In the genomic region with DNA sequence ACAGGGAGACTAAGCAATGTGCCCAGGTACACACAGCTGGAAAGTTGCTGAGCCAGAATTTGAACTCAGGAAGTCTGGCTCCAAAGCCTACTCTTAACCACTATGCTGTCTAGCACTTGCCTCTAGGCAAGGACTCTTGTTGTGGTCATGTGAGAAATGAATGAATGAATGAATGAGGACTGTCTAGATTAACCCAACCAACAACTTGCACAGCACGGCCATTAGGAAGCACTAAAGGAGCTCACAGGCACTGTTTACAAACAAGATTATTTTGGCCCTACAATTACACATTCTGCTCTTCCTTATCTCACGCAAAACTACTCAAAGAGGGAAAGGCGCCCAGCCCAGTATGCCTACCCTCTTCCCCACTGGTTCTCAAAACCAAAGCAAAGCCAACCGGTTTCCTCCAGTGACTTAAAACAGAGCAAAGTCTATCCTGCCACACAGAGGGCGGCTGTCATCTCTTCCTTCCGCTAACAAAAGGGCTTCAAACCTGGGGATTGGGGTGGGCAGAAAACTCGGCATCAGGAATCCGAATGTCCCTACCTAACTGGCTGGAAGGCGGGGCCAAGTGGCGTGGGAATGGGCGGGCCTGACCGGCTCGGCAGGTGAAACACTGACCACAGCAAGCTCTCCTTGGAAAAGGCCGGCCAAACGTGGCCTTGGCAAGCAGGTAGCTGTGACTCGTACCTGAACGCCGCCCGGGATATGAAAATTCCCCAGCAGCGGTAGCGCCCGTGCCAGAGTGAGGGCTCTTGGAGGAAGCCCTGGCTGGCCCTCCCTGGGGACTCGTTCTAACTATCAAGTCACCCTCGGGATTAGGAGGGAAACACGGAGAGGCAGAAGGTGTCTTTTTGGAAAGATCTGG, we compare ENCODE assay signal across 8 cellular contexts. TPM values are rescaled to one million over a fixed set of nuclear protein-coding genes. Genes with fewer than 3 reads are reported as not detected.
DNase-seq lines count a peak whose midpoint lies in the region; ATAC-seq and TF ChIP-seq lines count a peak whose summit lies in the region.

No MANE protein-coding gene starts in this region.

- H3K27me3 Mint-ChIP-seq in IgD-negative memory B cell, result peaks cover 1% of the 10 kb centered on the region

- intact Hi-C loops in body of pancreas (cut with DNase I), result no loop called here
- intact Hi-C loops in sciatic nerve (cut with DNase I), result no loop called here

- TF ChIP-seq CTCF in body of pancreas (IDR thresholded peaks at IDR 0.05), result no peak

- no peaks in the 10 kb centered on the region for H3K36me3 Mint-ChIP-seq in IgD-negative memory B cell

- H3K9me3 ChIP-seq in SJSA1 (replicated peaks), result no peaks in the 10 kb centered on the region
- H3K9me3 ChIP-seq in body of pancreas, result no peaks in the 10 kb centered on the region
- H3K9me3 ChIP-seq in iPS-18a (ENCODE audit: control insufficient read depth, low read depth, low read length), result no peaks in the 10 kb centered on the region

- H3K27ac Mint-ChIP-seq in IgD-negative memory B cell, result peak overlapping the region; percentile 85 to 92 (median 91)

- WGBS in body of pancreas, 2 donors, result 0 to 3% methylated on average over 11 to 25 of the region's 25 CpGs

- DNase-seq in DMS153 treated with DMSO at 0.1 percent for 48 hours (lab: John Stamatoyannopoulos, UW; ENCODE audit: unreplicated experiment) (peak; percentile 92), SJSA1 (ENCODE audit: low read depth in 1 of 2, low spot score in 2 of 2) (peak in 1 of 2 experiments; percentile 44), body of pancreas (peak; percentile 92 to 96 (median 95)), sciatic nerve (ENCODE audit: low spot score) (peak; percentile 75)

- H3K4me1 ChIP-seq in SJSA1 (replicated peaks) (peaks cover 28% of the 10 kb centered on the region), body of pancreas (peaks cover 62% of the 10 kb centered on the region), iPS-18a (ENCODE audit: control insufficient read depth, low read depth, low read length) (peaks cover 23% of the 10 kb centered on the region)

- H3K9ac ChIP-seq in iPS-18a (ENCODE audit: low read length), result peak overlapping the region; percentile 56

- peak overlapping the region; percentile 84 to 97 (median 96) for H3K4me3 Mint-ChIP-seq in IgD-negative memory B cell

- H3K4me3 ChIP-seq in SJSA1, result peak overlapping the region; percentile 81
- peak overlapping the region; percentile 71 to 97 for H3K4me3 ChIP-seq in body of pancreas
- H3K4me3 ChIP-seq in iPS-18a (ENCODE audit: low read length), result peak overlapping the region; percentile 83

- H3K27me3 ChIP-seq in SJSA1 (replicated peaks) (no peaks in the 10 kb centered on the region), body of pancreas (no peaks in the 10 kb centered on the region), iPS-18a (ENCODE audit: control insufficient read depth, insufficient read depth, low read length) (no peaks in the 10 kb centered on the region)

- H3K27ac ChIP-seq in SJSA1, result peak overlapping the region; percentile 99
- H3K27ac ChIP-seq in body of pancreas, result peak overlapping the region; percentile 99 to 100 (median 99)
- H3K27ac ChIP-seq in iPS-18a (ENCODE audit: low read length), result no peak overlapping the region

- peaks cover 51 to 64% (median 52%) of the 10 kb centered on the region in 3 donors for H3K4me1 Mint-ChIP-seq in IgD-negative memory B cell

- no peaks in the 10 kb centered on the region for H3K9me3 Mint-ChIP-seq in IgD-negative memory B cell

- TF ChIP-seq POLR2A in body of pancreas (IDR thresholded peaks at IDR 0.05), result peak; percentile 88 to 97 (median 95)

- ATAC-seq in body of pancreas (peak; percentile 47), sciatic nerve (no peak), GM21576 (IDR thresholded peaks at IDR 0.05; ENCODE audit: unreplicated experiment) (no peak), GM19023 (IDR thresholded peaks at IDR 0.05; ENCODE audit: unreplicated experiment) (no peak)

- H3K36me3 ChIP-seq in SJSA1 (peaks cover 18% of the 10 kb centered on the region), body of pancreas (replicated peaks in 1 of 2; ENCODE audit: insufficient read depth in 1 of 2, low read depth in 2 of 2) (no peaks in the 10 kb centered on the region), iPS-18a (ENCODE audit: control insufficient read depth, low read depth, low read length) (no peaks in the 10 kb centered on the region)

RNA-seq across cellular contexts. Expression of gene STK40, which starts 0.9 kb away (rescaled TPM):
- polyA plus RNA-seq in IgD-negative memory B cell, result 88.5 TPM
- total RNA-seq in SJSA1 (2014; rRNA removed; shearing (Covaris generic)), result 16.1 and 29.2 TPM in 2 replicates
- total RNA-seq in body of pancreas (10 to 100 TPM; 25.2 to 30.3 TPM), sciatic nerve (47.2 TPM)

RNA-seq across cellular contexts. Expression of gene LSM10, which starts 12.9 kb away (rescaled TPM):
- 345 TPM for polyA plus RNA-seq in IgD-negative memory B cell
- total RNA-seq in SJSA1 (2014; rRNA removed; shearing (Covaris generic)), result 3.4 and 6.4 TPM in 2 replicates
- total RNA-seq in body of pancreas (10 to 100 TPM; 12.2 to 21.8 TPM), sciatic nerve (27.7 TPM)
